ENCODE assay signal across 11 cellular contexts in genomic region chrX:72169008-72169728, GRCh38. TPM values are rescaled to one million over a fixed set of nuclear protein-coding genes. Genes with fewer than 3 reads are reported as not detected.
DNase-seq lines count a peak whose midpoint lies in the region; ATAC-seq and TF ChIP-seq lines count a peak whose summit lies in the region.
"Had no signal": no experiment of that assay in that cellular context is flagged by ENCODE, and none has a peak within 500 bp of the region (broad histone marks: within the 10 kb centered on the region; RNA-seq: fewer than 3 reads in every experiment).

No MANE protein-coding gene starts in this region.

- H3F3A ChIP-seq in PC-9 (ENCODE audit: insufficient read depth, low read depth), result no peaks in the 10 kb centered on the region

- no peaks in the 10 kb centered on the region for H3K9me3 ChIP-seq in PC-9 (ENCODE audit: insufficient read depth, low read depth)

- CTCF ChIA-PET in PC-9 (lab: Charles Lee), result no interaction called here

- no peak for ATAC-seq in GM21447 (IDR thresholded peaks at IDR 0.05; ENCODE audit: unreplicated experiment)

- no TSS peak for BruUV-seq in PC-9 (replicated peaks; lab: Mats Ljungman, UMichigan)

- peaks cover 4% of the 10 kb centered on the region; the same call in 1 of the 2 replicates for H3K27me3 ChIP-seq in PC-9 (ENCODE audit: insufficient read depth, low read depth)

- 0 out of 2 replicates have a peak overlapping the region, but pooled peaks have one; percentile 10 for H3K4me2 ChIP-seq in PC-9

- H2AFZ ChIP-seq in PC-9, result no peak overlapping the region

- POLR2A ChIA-PET in PC-9 (lab: Charles Lee; ENCODE audit: unreplicated experiment), result no interaction called here

- DNase-seq in CD1c-positive myeloid dendritic cell (ENCODE audit: extremely low spot score) (peak; percentile 48), PC-9 (no peak), medulla oblongata (ENCODE audit: extremely low spot score) (peak; percentile 36), G401 (ENCODE audit: low spot score) (no peak), iPS-NIHi7 (ENCODE audit: extremely low spot score) (no peak), COR-L47 (lab: John Stamatoyannopoulos, UW) (no peak)
- peak; percentile 20 for DNase-seq in activated naive CD4-positive, alpha-beta T cell treated with Interleukin-2 at 50 U/mL for 16 hours
- DNase-seq: DMS153, NCI-H748 treated with DMSO at 0.1 percent for 48 hours had no signal

- no peak for TF ChIP-seq CTCF in PC-9 (conservative IDR thresholded peaks at IDR 0.05)

- H4K20me1 ChIP-seq in PC-9 (ENCODE audit: insufficient read depth), result no peaks in the 10 kb centered on the region

- in situ Hi-C loops in G401 (cut with HindIII; ENCODE audit: low sequenced_read_pairs), result no loop called here

- H3K9me2 ChIP-seq in PC-9 (ENCODE audit: insufficient read depth), result no peaks in the 10 kb centered on the region

- no peaks in the 10 kb centered on the region for H3K4me1 ChIP-seq in PC-9 (replicated peaks; ENCODE audit: insufficient read depth)

- H3K27ac ChIP-seq in PC-9, result no peak overlapping the region
- H3K27ac ChIP-seq: HL-60 had no signal

- no peaks in the 10 kb centered on the region for H3K36me3 ChIP-seq in PC-9 (ENCODE audit: low read depth)

- no peaks in the 10 kb centered on the region for H3K79me2 ChIP-seq in PC-9 (ENCODE audit: low read depth)

- no peak overlapping the region for H3K4me3 ChIP-seq in PC-9

- intact Hi-C loops in PC-9 (cut with micrococcal nuclease; ENCODE audit: unreplicated experiment), result no loop called here

RNA-seq across cellular contexts. Expression of gene PIN4, which starts 12.4 kb away (rescaled TPM):
- 5.8 and 9.7 TPM in 2 replicates for total RNA-seq in PC-9 (2021)
- 13.3 and 19.6 TPM in 2 replicates for total RNA-seq in G401 (2014; rRNA removed; shearing (Covaris generic))

RNA-seq across cellular contexts. Expression of gene RTL5, which starts 37.5 kb away (rescaled TPM):
- not detected in 2 replicates for total RNA-seq in PC-9 (2021)
- total RNA-seq in G401 (2014; rRNA removed; shearing (Covaris generic)), result 2.0 and 2.3 TPM in 2 replicates

Comparison
In these comparisons a context has a peak if more than half of its experiments do, and no peak if none do; other contexts are left out.
1. DNase-seq: peak in CD1c-positive myeloid dendritic cell (single experiment), activated naive CD4-positive, alpha-beta T cell treated with Interleukin-2 at 50 U/mL for 16 hours (single experiment) and medulla oblongata (single experiment); none in PC-9 (0 of 2), G401 (single experiment), iPS-NIHi7 (single experiment) and COR-L47 (single experiment).